9 cellular contexts compared by ENCODE assay signal in the genomic region with DNA sequence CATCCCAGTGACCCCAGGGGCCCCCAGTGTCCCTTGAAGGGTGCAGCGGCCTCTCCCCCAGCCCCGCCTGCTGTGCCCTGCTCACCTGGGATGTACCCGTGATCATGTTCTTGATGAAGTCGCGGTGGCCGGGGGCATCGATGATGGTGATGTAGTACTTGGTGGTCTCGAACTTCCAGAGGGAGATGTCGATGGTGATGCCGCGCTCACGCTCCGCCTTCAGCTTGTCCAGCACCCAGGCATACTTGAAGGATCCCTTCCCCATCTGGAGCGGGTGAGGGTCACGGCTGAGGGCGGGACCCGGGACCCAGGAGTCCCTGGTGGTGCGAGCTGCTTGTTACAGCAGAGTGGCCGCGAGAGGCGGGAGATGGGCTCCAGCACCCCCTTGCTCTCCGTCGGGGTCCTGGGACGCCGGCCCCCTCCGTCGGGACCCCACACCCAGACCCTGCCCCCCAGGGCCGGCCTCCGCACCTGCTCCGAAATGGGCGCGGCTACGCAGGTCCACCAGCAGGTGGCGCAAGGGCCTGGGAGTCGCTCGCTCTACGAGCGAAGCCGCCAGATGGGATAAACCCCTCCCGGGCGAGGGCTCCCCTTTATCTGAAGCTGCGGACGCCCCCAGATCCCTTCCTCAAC. TPM values are rescaled to one million over a fixed set of nuclear protein-coding genes. Genes with fewer than 3 reads are reported as not detected.
DNase-seq lines count a peak whose midpoint lies in the region; ATAC-seq, FAIRE-seq and TF ChIP-seq lines count a peak whose summit lies in the region.
"Had no signal": no experiment of that assay in that cellular context is flagged by ENCODE, and none has a peak within 500 bp of the region (broad histone marks: within the 10 kb centered on the region; RNA-seq: fewer than 3 reads in every experiment).

No MANE protein-coding gene starts in this region.

- no peak for TF ChIP-seq EP300 in HepG2 (IDR thresholded peaks at IDR 0.05; ENCODE audit: low read depth in 2 of 2, low read length in 2 of 2)
- TF ChIP-seq EP300 in HepG2 (CRISPR knock-in tag; IDR thresholded peaks at IDR 0.05; ENCODE audit: borderline replicate concordance): no peak

- peak; percentile 85 for TF ChIP-seq RAD21 in HepG2 (CRISPR knock-in tag; IDR thresholded peaks at IDR 0.05)

- ATAC-seq in HepG2: peak; percentile 68
- no peak for ATAC-seq in HG03521 (IDR thresholded peaks at IDR 0.05; ENCODE audit: unreplicated experiment)
- ATAC-seq in GM21447 (IDR thresholded peaks at IDR 0.05; ENCODE audit: unreplicated experiment): no peak

- no peaks in the 10 kb centered on the region for H3K27me3 Mint-ChIP-seq in chondrocyte (ENCODE audit: low read depth)

- no peaks in the 10 kb centered on the region for H3K36me3 Mint-ChIP-seq in chondrocyte (ENCODE audit: low read depth)

- in situ Hi-C loops in HepG2 (cut with HindIII; ENCODE audit: extremely low pct_ligation_motif_present, low pct_unique_long_range_greater_than_20kb): no loop called here

- CTCF ChIA-PET in HepG2 (lab: Yijun Ruan, JAX; ENCODE audit: low intra/inter-chr PET ratio, low total read pairs): interaction anchor here (1.1 to 1.4 kb wide), 2 partner anchors 23 to 42 kb away, joined by 4 read pairs; a partner anchor contains a TSS

- H2AFZ ChIP-seq in HepG2 (ENCODE audit: low read length): no peak overlapping the region

- DNase-seq in DMS53 (lab: John Stamatoyannopoulos, UW) (peak; percentile 72), LNCaP clone FGC (ENCODE audit: low read depth) (no peak), chondrocyte (ENCODE audit: low spot score) (peak; percentile 89), HepG2 (ENCODE audit: low spot score) (peak; percentile 49)
- peak; percentile 82 for DNase-seq in activated CD4-positive, alpha-beta T cell treated with anti-CD3 and anti-CD28 coated beads for 48 hours
- DNase-seq in stimulated activated CD4-positive, alpha-beta T cell treated with anti-CD3 and anti-CD28 coated beads, TNF-alpha, amount 100 ng/mL, for 48 hours (ENCODE audit: low read depth in 3 of 3): peak; percentile 37 to 79 (median 66)

- peaks cover 6% of the 10 kb centered on the region; the same call in 1 of the 2 replicates for H4K20me1 ChIP-seq in HepG2 (ENCODE audit: insufficient read depth, low read length)

- 24% methylated on average over 25 of the region's 43 CpGs for WGBS in HepG2 (ENCODE audit: low lambda C conversion rate)

- POLR2A ChIA-PET in HepG2 (lab: Yijun Ruan, JAX): no interaction called here

- no TSS peak for BruUV-seq in HepG2 (replicated peaks; lab: Mats Ljungman, UMichigan)

- TF ChIP-seq CTCF in LNCaP clone FGC (IDR thresholded peaks at IDR 0.05; ENCODE audit: control insufficient read depth, extremely low read depth, insufficient read depth) (peak; percentile 89), chondrocyte (IDR thresholded peaks at IDR 0.05) (peak; percentile 98), HepG2 (CRISPR knock-in tag; IDR thresholded peaks at IDR 0.05) (peak; percentile 94)

- peak overlapping the region; percentile 58 for H3K4me2 ChIP-seq in HepG2 (ENCODE audit: low read depth, low read length)

- H3K27ac ChIP-seq in HepG2 (ENCODE audit: extremely low read length, insufficient read depth, low read length): no peak overlapping the region

- H3K27ac Mint-ChIP-seq in chondrocyte (ENCODE audit: unreplicated experiment): no peak overlapping the region

- FAIRE-seq in HepG2 (lab: Jason Lieb, UNC): peak; percentile 46

- no peak for TF ChIP-seq POLR2A in HepG2 (IDR thresholded peaks at IDR 0.05; ENCODE audit: insufficient read depth in 1 of 2, low read depth in 2 of 2, low read length in 2 of 2)

- no peaks in the 10 kb centered on the region for H3K4me1 Mint-ChIP-seq in chondrocyte (ENCODE audit: low read depth)

- H3K36me3 ChIP-seq in HepG2 (replicated peaks in 1 of 2; ENCODE audit: control insufficient read depth in 1 of 2, insufficient read depth in 2 of 2, low read length in 2 of 2): no peaks in the 10 kb centered on the region

- H3K9ac ChIP-seq in HepG2 (ENCODE audit: insufficient read depth, low read depth, low read length): no peak overlapping the region

- H3K4me3 ChIP-seq in LNCaP clone FGC (ENCODE audit: low read depth, low read length): peak overlapping the region; percentile 91
- peak overlapping the region in 1 of 3 experiments; percentile 39; a peak in 2 of 6 replicates for H3K4me3 ChIP-seq in HepG2 (replicated peaks in 1 of 3; ENCODE audit: insufficient read depth in 1 of 3, low read depth in 2 of 3, low read length in 3 of 3)

- 0 out of 2 replicates have a peak, but pooled peaks cover 5% of the 10 kb centered on the region for H3K4me1 ChIP-seq in HepG2 (ENCODE audit: insufficient read depth, low read length)

- intact Hi-C loops in HepG2 (cut with micrococcal nuclease; ENCODE audit: unreplicated experiment): no loop called here

- peaks cover 5% of the 10 kb centered on the region for H3K9me3 Mint-ChIP-seq in chondrocyte (ENCODE audit: low read depth)

- no peaks in the 10 kb centered on the region for H3K9me3 ChIP-seq in HepG2 (ENCODE audit: low read length)

- H3K4me3 Mint-ChIP-seq in chondrocyte (ENCODE audit: unreplicated experiment): peak overlapping the region; percentile 60

- peaks cover 34 to 65% of the 10 kb centered on the region in 2 experiments for H3K27me3 ChIP-seq in HepG2 (ENCODE audit: control insufficient read depth in 1 of 2, insufficient read depth in 2 of 2, low read length in 2 of 2)

- H3K79me2 ChIP-seq in HepG2 (ENCODE audit: insufficient read depth, low read length): no peaks in the 10 kb centered on the region

RNA-seq across cellular contexts. Expression of a gene that starts 3.0 kb away (rescaled TPM):
- total RNA-seq in chondrocyte: 0.34 to 6.5 TPM (median 5.5 TPM) in 3 replicates
- total RNA-seq in HepG2 (2016; rRNA removed; fragmentation: Illumina TruSeq; extraction: Trizol): 0.36 and 0.44 TPM in 2 replicates
- 0.51 TPM in 1 of 2 replicates, not detected in the other for total RNA-seq in HepG2 (2016; cell fraction: cytosol; rRNA removed; fragmentation: Illumina TruSeq; extraction: Trizol; ENCODE audit: low read depth)
- 0.18 and 0.37 TPM in 2 replicates for total RNA-seq in HepG2 (2016; cell fraction: insoluble cytoplasmic fraction; rRNA removed; fragmentation: Illumina TruSeq; extraction: Trizol)
- total RNA-seq in HepG2 (2016; cell fraction: membrane; rRNA removed; fragmentation: Illumina TruSeq; extraction: Trizol): 0.90 and 1.00 TPM in 2 replicates
- 0.22 and 0.47 TPM in 2 replicates for total RNA-seq in HepG2 (2016; cell fraction: nucleus; rRNA removed; fragmentation: Illumina TruSeq; extraction: Trizol)
- 0.87 and 1.8 TPM in 2 replicates for polyA plus RNA-seq in HepG2 (2011; rRNA removed)
- polyA plus RNA-seq in HepG2 (2011; cell fraction: cytosol; rRNA removed): 1.6 and 1.7 TPM in 2 replicates
- 2.6 and 2.9 TPM in 2 replicates for polyA plus RNA-seq in HepG2 (2011; cell fraction: nucleus; rRNA removed)
- polyA plus RNA-seq in HepG2 (2012): 1.0 and 4.0 TPM in 2 replicates
- polyA plus RNA-seq in HepG2 (2016; cell fraction: cytosol; fragmentation: Illumina TruSeq; extraction: Trizol; ENCODE audit: low read depth): 0.58 and 0.81 TPM in 2 replicates
- 0.54 and 1.5 TPM in 2 replicates for polyA plus RNA-seq in HepG2 (2016; cell fraction: insoluble cytoplasmic fraction; fragmentation: Illumina TruSeq; extraction: Trizol; ENCODE audit: low read depth)
- 0.81 and 1.1 TPM in 2 replicates for polyA plus RNA-seq in HepG2 (2016; cell fraction: membrane; fragmentation: Illumina TruSeq; extraction: Trizol; ENCODE audit: low read depth)
- 1.2 and 1.5 TPM in 2 replicates for polyA plus RNA-seq in HepG2 (2016; cell fraction: nucleus; fragmentation: Illumina TruSeq; extraction: Trizol; ENCODE audit: insufficient read depth, low read depth)
- 1.4 and 21.5 TPM in 2 replicates for polyA minus RNA-seq in HepG2 (2011; rRNA and poly(A)+ RNA removed; ENCODE audit: low replicate concordance)
- 1.1 and 3.3 TPM in 2 replicates for polyA minus RNA-seq in HepG2 (2011; cell fraction: cytosol; rRNA and poly(A)+ RNA removed)
- polyA minus RNA-seq in HepG2 (2011; cell fraction: nucleus; rRNA and poly(A)+ RNA removed): 0.75 and 1.0 TPM in 2 replicates

RNA-seq across cellular contexts. Expression of a gene that starts 23.4 kb away (rescaled TPM):
- not detected in 3 replicates for total RNA-seq in chondrocyte
- total RNA-seq in HepG2 (2016; rRNA removed; fragmentation: Illumina TruSeq; extraction: Trizol): not detected in 2 replicates
- not detected in 2 replicates for total RNA-seq in HepG2 (2016; cell fraction: cytosol; rRNA removed; fragmentation: Illumina TruSeq; extraction: Trizol; ENCODE audit: low read depth)
- total RNA-seq in HepG2 (2016; cell fraction: insoluble cytoplasmic fraction; rRNA removed; fragmentation: Illumina TruSeq; extraction: Trizol): not detected in 2 replicates
- total RNA-seq in HepG2 (2016; cell fraction: membrane; rRNA removed; fragmentation: Illumina TruSeq; extraction: Trizol): not detected in 2 replicates
- not detected in 2 replicates for total RNA-seq in HepG2 (2016; cell fraction: nucleus; rRNA removed; fragmentation: Illumina TruSeq; extraction: Trizol)
- not detected in 2 replicates for polyA plus RNA-seq in HepG2 (2011; rRNA removed)
- not detected in 2 replicates for polyA plus RNA-seq in HepG2 (2011; cell fraction: cytosol; rRNA removed)
- 0.03 and 0.10 TPM in 2 replicates for polyA plus RNA-seq in HepG2 (2011; cell fraction: nucleus; rRNA removed)
- polyA plus RNA-seq in HepG2 (2012): not detected in 2 replicates
- not detected in 2 replicates for polyA plus RNA-seq in HepG2 (2016; cell fraction: cytosol; fragmentation: Illumina TruSeq; extraction: Trizol; ENCODE audit: low read depth)
- not detected in 2 replicates for polyA plus RNA-seq in HepG2 (2016; cell fraction: insoluble cytoplasmic fraction; fragmentation: Illumina TruSeq; extraction: Trizol; ENCODE audit: low read depth)
- polyA plus RNA-seq in HepG2 (2016; cell fraction: membrane; fragmentation: Illumina TruSeq; extraction: Trizol; ENCODE audit: low read depth): not detected in 2 replicates
- not detected in 2 replicates for polyA plus RNA-seq in HepG2 (2016; cell fraction: nucleus; fragmentation: Illumina TruSeq; extraction: Trizol; ENCODE audit: insufficient read depth, low read depth)
- 0.02 and 1.2 TPM in 2 replicates for polyA minus RNA-seq in HepG2 (2011; rRNA and poly(A)+ RNA removed; ENCODE audit: low replicate concordance)
- not detected in 2 replicates for polyA minus RNA-seq in HepG2 (2011; cell fraction: cytosol; rRNA and poly(A)+ RNA removed)
- not detected in 2 replicates for polyA minus RNA-seq in HepG2 (2011; cell fraction: nucleus; rRNA and poly(A)+ RNA removed)
- total RNA-seq: activated CD8-positive, alpha-beta memory T cell treated with anti-CD3 and anti-CD28 coated beads for 36 hours had no signal

RNA-seq across cellular contexts. Expression of a gene that starts 24.7 kb away (rescaled TPM):
- total RNA-seq in chondrocyte: 245 to 268 TPM (median 261 TPM) in 3 replicates
- total RNA-seq in HepG2 (2016; rRNA removed; fragmentation: Illumina TruSeq; extraction: Trizol): 6.0 and 7.0 TPM in 2 replicates
- total RNA-seq in HepG2 (2016; cell fraction: cytosol; rRNA removed; fragmentation: Illumina TruSeq; extraction: Trizol; ENCODE audit: low read depth): 21.9 and 23.8 TPM in 2 replicates
- total RNA-seq in HepG2 (2016; cell fraction: insoluble cytoplasmic fraction; rRNA removed; fragmentation: Illumina TruSeq; extraction: Trizol): 4.3 and 5.4 TPM in 2 replicates
- 16.4 and 22.5 TPM in 2 replicates for total RNA-seq in HepG2 (2016; cell fraction: membrane; rRNA removed; fragmentation: Illumina TruSeq; extraction: Trizol)
- total RNA-seq in HepG2 (2016; cell fraction: nucleus; rRNA removed; fragmentation: Illumina TruSeq; extraction: Trizol): 5.4 and 6.2 TPM in 2 replicates
- polyA plus RNA-seq in HepG2 (2011; rRNA removed): 1.8 and 2.2 TPM in 2 replicates
- polyA plus RNA-seq in HepG2 (2011; cell fraction: cytosol; rRNA removed): 2.4 and 6.2 TPM in 2 replicates
- polyA plus RNA-seq in HepG2 (2011; cell fraction: nucleus; rRNA removed): 6.3 and 9.5 TPM in 2 replicates
- 12.0 and 18.6 TPM in 2 replicates for polyA plus RNA-seq in HepG2 (2012)
- 606 and 718 TPM in 2 replicates for polyA plus RNA-seq in HepG2 (2016; cell fraction: cytosol; fragmentation: Illumina TruSeq; extraction: Trizol; ENCODE audit: low read depth)
- polyA plus RNA-seq in HepG2 (2016; cell fraction: insoluble cytoplasmic fraction; fragmentation: Illumina TruSeq; extraction: Trizol; ENCODE audit: low read depth): 42.4 and 57.7 TPM in 2 replicates
- polyA plus RNA-seq in HepG2 (2016; cell fraction: membrane; fragmentation: Illumina TruSeq; extraction: Trizol; ENCODE audit: low read depth): 288 and 295 TPM in 2 replicates
- 40.1 and 40.2 TPM in 2 replicates for polyA plus RNA-seq in HepG2 (2016; cell fraction: nucleus; fragmentation: Illumina TruSeq; extraction: Trizol; ENCODE audit: insufficient read depth, low read depth)
- polyA minus RNA-seq in HepG2 (2011; rRNA and poly(A)+ RNA removed; ENCODE audit: low replicate concordance): 8.4 and 13.9 TPM in 2 replicates
- polyA minus RNA-seq in HepG2 (2011; cell fraction: cytosol; rRNA and poly(A)+ RNA removed): 15.8 and 39.4 TPM in 2 replicates
- 4.5 and 4.8 TPM in 2 replicates for polyA minus RNA-seq in HepG2 (2011; cell fraction: nucleus; rRNA and poly(A)+ RNA removed)

RNA-seq across cellular contexts. Expression of a gene that starts 41.3 kb away (rescaled TPM):
- total RNA-seq in chondrocyte (not detected in 3 replicates), HepG2 (2016; rRNA removed; fragmentation: Illumina TruSeq; extraction: Trizol) (not detected in 2 replicates)
- not detected in 2 replicates for total RNA-seq in HepG2 (2016; cell fraction: cytosol; rRNA removed; fragmentation: Illumina TruSeq; extraction: Trizol; ENCODE audit: low read depth)
- total RNA-seq in HepG2 (2016; cell fraction: insoluble cytoplasmic fraction; rRNA removed; fragmentation: Illumina TruSeq; extraction: Trizol): not detected in 2 replicates
- total RNA-seq in HepG2 (2016; cell fraction: membrane; rRNA removed; fragmentation: Illumina TruSeq; extraction: Trizol): not detected in 2 replicates
- total RNA-seq in HepG2 (2016; cell fraction: nucleus; rRNA removed; fragmentation: Illumina TruSeq; extraction: Trizol): not detected in 2 replicates
- polyA plus RNA-seq in HepG2 (2011; rRNA removed): 0.07 and 0.08 TPM in 2 replicates
- polyA plus RNA-seq in HepG2 (2011; cell fraction: cytosol; rRNA removed): 0.05 and 0.08 TPM in 2 replicates
- 0.27 and 0.42 TPM in 2 replicates for polyA plus RNA-seq in HepG2 (2011; cell fraction: nucleus; rRNA removed)
- polyA plus RNA-seq in HepG2 (2012): 0.09 and 0.11 TPM in 2 replicates
- polyA plus RNA-seq in HepG2 (2016; cell fraction: cytosol; fragmentation: Illumina TruSeq; extraction: Trizol; ENCODE audit: low read depth): not detected in 2 replicates
- polyA plus RNA-seq in HepG2 (2016; cell fraction: insoluble cytoplasmic fraction; fragmentation: Illumina TruSeq; extraction: Trizol; ENCODE audit: low read depth): not detected in 2 replicates
- not detected in 2 replicates for polyA plus RNA-seq in HepG2 (2016; cell fraction: membrane; fragmentation: Illumina TruSeq; extraction: Trizol; ENCODE audit: low read depth)
- polyA plus RNA-seq in HepG2 (2016; cell fraction: nucleus; fragmentation: Illumina TruSeq; extraction: Trizol; ENCODE audit: insufficient read depth, low read depth): not detected in 2 replicates
- polyA minus RNA-seq in HepG2 (2011; rRNA and poly(A)+ RNA removed; ENCODE audit: low replicate concordance): 0.18 and 9.4 TPM in 2 replicates
- not detected in 2 replicates for polyA minus RNA-seq in HepG2 (2011; cell fraction: cytosol; rRNA and poly(A)+ RNA removed)
- polyA minus RNA-seq in HepG2 (2011; cell fraction: nucleus; rRNA and poly(A)+ RNA removed): 0.12 and 0.13 TPM in 2 replicates

RNA-seq across cellular contexts. Expression of a gene that starts 51.7 kb away (rescaled TPM):
- total RNA-seq in chondrocyte: not detected in 3 replicates
- not detected in 2 replicates for total RNA-seq in HepG2 (2016; rRNA removed; fragmentation: Illumina TruSeq; extraction: Trizol)
- total RNA-seq in HepG2 (2016; cell fraction: cytosol; rRNA removed; fragmentation: Illumina TruSeq; extraction: Trizol; ENCODE audit: low read depth): not detected in 2 replicates
- not detected in 2 replicates for total RNA-seq in HepG2 (2016; cell fraction: insoluble cytoplasmic fraction; rRNA removed; fragmentation: Illumina TruSeq; extraction: Trizol)
- total RNA-seq in HepG2 (2016; cell fraction: membrane; rRNA removed; fragmentation: Illumina TruSeq; extraction: Trizol): not detected in 2 replicates
- not detected in 2 replicates for total RNA-seq in HepG2 (2016; cell fraction: nucleus; rRNA removed; fragmentation: Illumina TruSeq; extraction: Trizol)
- polyA plus RNA-seq in HepG2 (2011; rRNA removed): 0.09 TPM in 1 of 2 replicates, not detected in the other
- polyA plus RNA-seq in HepG2 (2011; cell fraction: cytosol; rRNA removed): not detected in 2 replicates
- polyA plus RNA-seq in HepG2 (2011; cell fraction: nucleus; rRNA removed): 0.10 and 0.37 TPM in 2 replicates
- polyA plus RNA-seq in HepG2 (2012): 0.17 TPM in 1 of 2 replicates, not detected in the other
- polyA plus RNA-seq in HepG2 (2016; cell fraction: cytosol; fragmentation: Illumina TruSeq; extraction: Trizol; ENCODE audit: low read depth): not detected in 2 replicates
- not detected in 2 replicates for polyA plus RNA-seq in HepG2 (2016; cell fraction: insoluble cytoplasmic fraction; fragmentation: Illumina TruSeq; extraction: Trizol; ENCODE audit: low read depth)
- not detected in 2 replicates for polyA plus RNA-seq in HepG2 (2016; cell fraction: membrane; fragmentation: Illumina TruSeq; extraction: Trizol; ENCODE audit: low read depth)
- not detected in 2 replicates for polyA plus RNA-seq in HepG2 (2016; cell fraction: nucleus; fragmentation: Illumina TruSeq; extraction: Trizol; ENCODE audit: insufficient read depth, low read depth)
- polyA minus RNA-seq in HepG2 (2011; rRNA and poly(A)+ RNA removed; ENCODE audit: low replicate concordance): 0.28 TPM in 1 of 2 replicates, not detected in the other
- not detected in 2 replicates for polyA minus RNA-seq in HepG2 (2011; cell fraction: cytosol; rRNA and poly(A)+ RNA removed)
- polyA minus RNA-seq in HepG2 (2011; cell fraction: nucleus; rRNA and poly(A)+ RNA removed): not detected in 2 replicates
- total RNA-seq: activated CD8-positive, alpha-beta memory T cell treated with anti-CD3 and anti-CD28 coated beads for 36 hours had no signal
